Comparison of ENCODE assay signal across 20 cellular contexts in the genomic region with DNA sequence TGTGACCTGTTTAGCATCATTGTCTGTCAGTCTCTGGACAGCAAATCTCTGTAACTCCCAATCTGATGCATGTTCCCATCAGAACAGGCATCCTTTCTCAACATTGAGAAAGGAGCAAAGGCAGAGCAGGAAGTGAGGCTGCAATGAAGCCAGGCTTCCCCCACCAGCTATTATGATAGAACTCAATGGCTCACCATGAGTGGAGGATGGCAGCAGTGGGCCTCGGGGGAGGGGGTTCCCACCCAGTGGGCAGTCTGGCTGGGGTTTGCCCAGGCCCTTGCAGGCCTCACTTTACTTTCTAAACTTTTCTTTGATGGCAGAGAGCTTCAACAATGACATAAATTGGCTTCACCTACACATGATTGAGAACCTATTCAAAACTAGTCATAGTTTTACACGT.
"Had no signal": no experiment of that assay in that cellular context is flagged by ENCODE, and none has a peak within 500 bp of the region (broad histone marks: within the 10 kb centered on the region; RNA-seq: fewer than 3 reads in every experiment).

No MANE protein-coding gene starts in this region.

- H3K4me3 Mint-ChIP-seq: effector memory CD8-positive, alpha-beta T cell; mesothelial cell of epicardium; natural killer cell treated with Interleukin-12 subunit alpha and Interleukin-12 subunit beta and Interleukin-15 and Interleukin-18, amount 100 ng/mL, for 72 hours; T-cell had no signal

- DNase-seq: activated CD4-positive, alpha-beta T cell treated with anti-CD3 and anti-CD28 coated beads for 1 hour; central memory CD4-positive, alpha-beta T cell; colonic mucosa; dorsolateral prefrontal cortex; effector memory CD8-positive, alpha-beta T cell; glutamatergic neuron; hippocampal formation; kidney glomerular epithelial cell; left ventricle myocardium superior; mammary epithelial cell; ovary; SJCRH30; stimulated activated CD4-positive, alpha-beta T cell treated with anti-CD3 and anti-CD28 coated beads, Interleukin-2, amount 100 ng/mL, for 48 hours; stimulated activated naive CD4-positive, alpha-beta T cell; substantia nigra; T-cell; thyroid gland; upper lobe of right lung had no signal

- H3K36me3 Mint-ChIP-seq: mesothelial cell of epicardium; natural killer cell treated with Interleukin-12 subunit alpha and Interleukin-12 subunit beta and Interleukin-15 and Interleukin-18, amount 100 ng/mL, for 72 hours; T-cell had no signal

- H3K27me3 Mint-ChIP-seq: effector memory CD8-positive, alpha-beta T cell; T-cell had no signal

- H3K9me3 Mint-ChIP-seq: effector memory CD8-positive, alpha-beta T cell; mesothelial cell of epicardium; natural killer cell treated with Interleukin-12 subunit alpha and Interleukin-12 subunit beta and Interleukin-15 and Interleukin-18, amount 100 ng/mL, for 72 hours; T-cell had no signal

- H3K27ac Mint-ChIP-seq: mesothelial cell of epicardium; natural killer cell treated with Interleukin-12 subunit alpha and Interleukin-12 subunit beta and Interleukin-15 and Interleukin-18, amount 100 ng/mL, for 72 hours; T-cell had no signal

- ATAC-seq: effector memory CD8-positive, alpha-beta T cell; left ventricle myocardium superior; natural killer cell treated with Interleukin-12 subunit alpha and Interleukin-12 subunit beta and Interleukin-15 and Interleukin-18, amount 100 ng/mL, for 72 hours; T-cell; upper lobe of right lung had no signal
